8 cellular contexts compared by ENCODE assay signal in genomic region chr10:102245101-102245931, GRCh38.
DNase-seq lines count a peak whose midpoint lies in the region; ATAC-seq and TF ChIP-seq lines count a peak whose summit lies in the region.

TSS of gene GBF1 (plus strand) at chr10:102245532. CDS start at chr10:102258939, 13,407 bp downstream.

- no peaks in the 10 kb centered on the region for H3K9me3 Mint-ChIP-seq in activated naive CD4-positive, alpha-beta T cell treated with anti-CD3 and anti-CD28 coated beads, Interleukin-2, amount 50 U/mL, for 24 hours

- H3K36me3 Mint-ChIP-seq in activated naive CD4-positive, alpha-beta T cell treated with anti-CD3 and anti-CD28 coated beads, Interleukin-2, amount 50 U/mL, for 24 hours: peaks cover 6% of the 10 kb centered on the region

- H3K4me3 Mint-ChIP-seq in activated naive CD4-positive, alpha-beta T cell treated with anti-CD3 and anti-CD28 coated beads, Interleukin-2, amount 50 U/mL, for 24 hours: peak within 1 kb of the TSS; percentile 99

- DNase-seq in GM06990 (ENCODE audit: extremely low read depth, insufficient read length): peak; percentile 93
- peak; percentile 98 for DNase-seq in NCI-H1092 (lab: John Stamatoyannopoulos, UW)
- DNase-seq in germinal center (ENCODE audit: low spot score): peak; percentile 99
- peak; percentile 100 for DNase-seq in non-pigmented ciliary epithelial cell (ENCODE audit: low read depth)
- peak; percentile 100 for DNase-seq in superior temporal gyrus (ENCODE audit: extremely low spot score)

- H3K27me3 Mint-ChIP-seq in activated naive CD4-positive, alpha-beta T cell treated with anti-CD3 and anti-CD28 coated beads, Interleukin-2, amount 50 U/mL, for 24 hours: peaks cover 20% of the 10 kb centered on the region

- TF ChIP-seq CTCF in GM06990 (IDR thresholded peaks at IDR 0.05; ENCODE audit: insufficient read depth, low read length, poor library complexity, severe bottlenecking): no peak

- H3K27me3 ChIP-seq in GM06990 (replicated peaks; ENCODE audit: control insufficient read depth, insufficient read depth, low read length): no peaks in the 10 kb centered on the region

- H3K36me3 ChIP-seq in GM06990 (ENCODE audit: control insufficient read depth, insufficient read depth, low read length): peaks cover 2% of the 10 kb centered on the region

- ATAC-seq in HG02588 (IDR thresholded peaks at IDR 0.05; ENCODE audit: unreplicated experiment) (peak; percentile 88), SK-N-SH treated with all-trans-retinoic acid at 6 μM for 48 hours (peak; percentile 94)

- peaks cover 53% of the 10 kb centered on the region for H3K4me1 Mint-ChIP-seq in activated naive CD4-positive, alpha-beta T cell treated with anti-CD3 and anti-CD28 coated beads, Interleukin-2, amount 50 U/mL, for 24 hours

- peak within 1 kb of the TSS; percentile 80 for H3K27ac Mint-ChIP-seq in activated naive CD4-positive, alpha-beta T cell treated with anti-CD3 and anti-CD28 coated beads, Interleukin-2, amount 50 U/mL, for 24 hours

- peak within 1 kb of the TSS; percentile 99 for H3K4me3 ChIP-seq in GM06990 (replicated peaks; ENCODE audit: low read depth, low read length)

TF ChIP-seq in SK-N-SH treated with all-trans-retinoic acid at 6 μM for 48 hours, 23 proteins besides CTCF, POLR2A, EP300 and RAD21:
- TF ChIP-seq ISL1 (CRISPR knock-in tag; IDR thresholded peaks at IDR 0.05): no peak
- TF ChIP-seq CSRNP3 (CRISPR knock-in tag; IDR thresholded peaks at IDR 0.05): no peak
- TF ChIP-seq GLIS3 (CRISPR knock-in tag; IDR thresholded peaks at IDR 0.05): no peak
- TF ChIP-seq CSDC2 (CRISPR knock-in tag; IDR thresholded peaks at IDR 0.05): no peak
- TF ChIP-seq ZC3H10 (CRISPR knock-in tag; IDR thresholded peaks at IDR 0.05): no peak
- TF ChIP-seq OSR1 (CRISPR knock-in tag; IDR thresholded peaks at IDR 0.05): no peak
- TF ChIP-seq ARNTL (CRISPR knock-in tag; IDR thresholded peaks at IDR 0.05; ENCODE audit: borderline replicate concordance, low read depth): no peak
- no peak for TF ChIP-seq TSHZ2 (CRISPR knock-in tag; IDR thresholded peaks at IDR 0.05)
- no peak for TF ChIP-seq ZFP30 (CRISPR knock-in tag; IDR thresholded peaks at IDR 0.05)
- TF ChIP-seq ZNF565 (CRISPR knock-in tag; conservative IDR thresholded peaks at IDR 0.05; ENCODE audit: low read depth): no peak
- TF ChIP-seq TOX (CRISPR knock-in tag; IDR thresholded peaks at IDR 0.05; ENCODE audit: borderline replicate concordance): no peak
- TF ChIP-seq TCF4 (CRISPR knock-in tag; IDR thresholded peaks at IDR 0.05; ENCODE audit: borderline replicate concordance): no peak
- no peak for TF ChIP-seq PPARA (CRISPR knock-in tag; IDR thresholded peaks at IDR 0.05; ENCODE audit: borderline replicate concordance)

Comparison
In these comparisons a context has a peak if more than half of its experiments do, and no peak if none do; other contexts are left out.
1. Peak in every context shown above with its lines: DNase-seq, ATAC-seq and H3K4me3 ChIP-seq.